Comparison of ENCODE assay signal across 14 cellular contexts in genomic region chr2:240259201-240259923, GRCh38.
DNase-seq lines count a peak whose midpoint lies in the region; ATAC-seq and TF ChIP-seq lines count a peak whose summit lies in the region.
"Had no signal": no experiment of that assay in that cellular context is flagged by ENCODE, and none has a peak within 500 bp of the region (broad histone marks: within the 10 kb centered on the region; RNA-seq: fewer than 3 reads in every experiment).

No MANE protein-coding gene starts in this region.

- ATAC-seq in Right ventricle myocardium superior (ENCODE audit: poor library complexity) (peak; percentile 93), GM19467 (IDR thresholded peaks at IDR 0.05; ENCODE audit: unreplicated experiment) (no peak), WTC11 (no peak), GM19351 (IDR thresholded peaks at IDR 0.05; ENCODE audit: unreplicated experiment) (no peak)
- ATAC-seq: activated naive CD8-positive, alpha-beta T cell treated with anti-CD3 and anti-CD28 coated beads, Interleukin-2, amount 50 U/mL, for 24 hours; PC-3; T-cell had no signal

- peaks cover 0 to 3% (median 0%) of the 10 kb centered on the region in 3 donors for H3K9me3 ChIP-seq in adrenal gland (replicated peaks in 1 of 3)
- peaks cover 9 to 16% (median 13%) of the 10 kb centered on the region in 4 donors for H3K9me3 ChIP-seq in stomach

- H3K4me1 ChIP-seq in adrenal gland (replicated peaks in 1 of 2) (peaks cover 21 to 32% of the 10 kb centered on the region in 2 donors), stomach (peaks cover 0 to 11% (median 2%) of the 10 kb centered on the region in 4 donors)

- H3K4me1 Mint-ChIP-seq in mesothelial cell of epicardium (peaks cover 44% of the 10 kb centered on the region), WTC11 (peaks cover 8% of the 10 kb centered on the region)
- H3K4me1 Mint-ChIP-seq: activated naive CD8-positive, alpha-beta T cell treated with anti-CD3 and anti-CD28 coated beads, Interleukin-2, amount 50 U/mL, for 24 hours; naive B cell; T-cell had no signal

- POLR2A ChIA-PET in WTC11 (lab: Charles Lee): interaction anchor here (0.6 kb wide), 1 partner anchor 47 kb away, joined by 3 read pairs; no protein-coding TSS in a partner anchor

- peak; percentile 75 for TF ChIP-seq EP300 in stomach (IDR thresholded peaks at IDR 0.05)

- H3K9me3 Mint-ChIP-seq in mesothelial cell of epicardium: peaks cover 28% of the 10 kb centered on the region
- peaks cover 46% of the 10 kb centered on the region for H3K9me3 Mint-ChIP-seq in WTC11

- no peak overlapping the region for H3K4me3 Mint-ChIP-seq in mesothelial cell of epicardium
- no peak overlapping the region for H3K4me3 Mint-ChIP-seq in WTC11
- H3K4me3 Mint-ChIP-seq: activated naive CD8-positive, alpha-beta T cell treated with anti-CD3 and anti-CD28 coated beads, Interleukin-2, amount 50 U/mL, for 24 hours; naive B cell; T-cell had no signal

- H3K36me3 Mint-ChIP-seq in mesothelial cell of epicardium (peaks cover 7% of the 10 kb centered on the region), WTC11 (peaks cover 32% of the 10 kb centered on the region)
- H3K36me3 Mint-ChIP-seq: T-cell had no signal

- 27 to 48% (median 31%) methylated on average over 11 to 17 of the region's 17 CpGs for WGBS in adrenal gland, 4 donors
- 50 to 63% (median 51%) methylated on average over 9 to 17 of the region's 17 CpGs for WGBS in stomach, 5 donors

- peak overlapping the region; percentile 92 for H3K27ac Mint-ChIP-seq in mesothelial cell of epicardium
- no peak overlapping the region for H3K27ac Mint-ChIP-seq in WTC11
- H3K27ac Mint-ChIP-seq: activated naive CD8-positive, alpha-beta T cell treated with anti-CD3 and anti-CD28 coated beads, Interleukin-2, amount 50 U/mL, for 24 hours; T-cell had no signal

- no peaks in the 10 kb centered on the region for H3K27me3 ChIP-seq in adrenal gland
- H3K27me3 ChIP-seq in stomach: no peaks in the 10 kb centered on the region

- peak; percentile 86 to 97 (median 96) for DNase-seq in adrenal gland
- DNase-seq in Right ventricle myocardium superior: peak; percentile 89
- no peak for DNase-seq in mesothelial cell of epicardium (ENCODE audit: low spot score in 2 of 2, unreplicated experiment in 2 of 2)
- no peak for DNase-seq in stomach
- no peak for DNase-seq in germinal center (ENCODE audit: low spot score)
- DNase-seq in WTC11 (ENCODE audit: low spot score): no peak
- DNase-seq: activated naive CD8-positive, alpha-beta T cell treated with anti-CD3 and anti-CD28 coated beads, Interleukin-2, amount 50 U/mL, for 24 hours; activated T-cell treated with anti-CD3 and anti-CD28 coated beads for 4 hours; naive B cell; NCI-H510A; PC-3; T-cell had no signal

- intact Hi-C loops in adrenal gland (cut with DNase I) (loop anchor here in 1 of 2 donors (10.0 kb wide), 1 partner anchor 115 kb away; no protein-coding TSS in a partner anchor), Right ventricle myocardium superior (cut with DNase I) (loop anchor here (2.0 kb wide), 1 partner anchor 23 kb away; no protein-coding TSS in a partner anchor), stomach (cut with DNase I; ENCODE audit: low total_unique reads) (no loop called here)

- H3K36me3 ChIP-seq in adrenal gland (replicated peaks in 1 of 2): no peaks in the 10 kb centered on the region
- no peaks in the 10 kb centered on the region for H3K36me3 ChIP-seq in stomach

- H3K27ac ChIP-seq in adrenal gland: peak overlapping the region; percentile 87 to 98 (median 94)
- peak overlapping the region in 4 of 5 donors; percentile 53 to 74 (median 66) for H3K27ac ChIP-seq in stomach

- TF ChIP-seq CTCF in adrenal gland (IDR thresholded peaks at IDR 0.05) (peak in 3 of 6 experiments; percentile 21 to 29 (median 22)), mesothelial cell of epicardium (IDR thresholded peaks at IDR 0.05; ENCODE audit: unreplicated experiment) (no peak), stomach (IDR thresholded peaks at IDR 0.05) (no peak), WTC11 (IDR thresholded peaks at IDR 0.05) (no peak)

- H3K27me3 Mint-ChIP-seq in mesothelial cell of epicardium (ENCODE audit: low read depth) (no peaks in the 10 kb centered on the region), WTC11 (ENCODE audit: low read depth) (peaks cover 18% of the 10 kb centered on the region)

- TF ChIP-seq POLR2A in adrenal gland (IDR thresholded peaks at IDR 0.05) (peak in 1 of 2 donors; percentile 69), stomach (IDR thresholded peaks at IDR 0.05) (no peak)

- CTCF ChIA-PET in WTC11 (lab: Charles Lee): interaction anchor here (1.9 kb wide), 1 partner anchor 26 kb away, joined by 5 read pairs; no protein-coding TSS in a partner anchor

- H3K4me3 ChIP-seq in adrenal gland: no peak overlapping the region
- no peak overlapping the region for H3K4me3 ChIP-seq in stomach

TF ChIP-seq in WTC11, 78 proteins besides CTCF, POLR2A, EP300 and RAD21:
- no peak for TF ChIP-seq SOX15 (CRISPR knock-in tag; IDR thresholded peaks at IDR 0.05)
- no peak for TF ChIP-seq CDX4 (CRISPR knock-in tag; IDR thresholded peaks at IDR 0.05; ENCODE audit: borderline replicate concordance)
- TF ChIP-seq NFATC4 (CRISPR knock-in tag; IDR thresholded peaks at IDR 0.05): no peak
- no peak for TF ChIP-seq ERG (CRISPR knock-in tag; IDR thresholded peaks at IDR 0.05)
- no peak for TF ChIP-seq ZNF317 (CRISPR knock-in tag; IDR thresholded peaks at IDR 0.05; ENCODE audit: borderline replicate concordance, low read depth)
- no peak for TF ChIP-seq ZNF219 (CRISPR knock-in tag; IDR thresholded peaks at IDR 0.05; ENCODE audit: borderline replicate concordance)
- no peak for TF ChIP-seq RELA (CRISPR knock-in tag; IDR thresholded peaks at IDR 0.05; ENCODE audit: borderline replicate concordance)
- no peak for TF ChIP-seq ATF3 (CRISPR knock-in tag; conservative IDR thresholded peaks at IDR 0.05)
- no peak for TF ChIP-seq FOXJ3 (CRISPR knock-in tag; IDR thresholded peaks at IDR 0.05; ENCODE audit: borderline replicate concordance)
- TF ChIP-seq GABPB1 (CRISPR knock-in tag; IDR thresholded peaks at IDR 0.05): no peak
- TF ChIP-seq TEAD1 (CRISPR knock-in tag; IDR thresholded peaks at IDR 0.05): no peak
- no peak for TF ChIP-seq ZNF121 (CRISPR knock-in tag; IDR thresholded peaks at IDR 0.05)
- TF ChIP-seq MXD4 (CRISPR knock-in tag; IDR thresholded peaks at IDR 0.05; ENCODE audit: borderline replicate concordance): no peak
- TF ChIP-seq, protein P1, sequence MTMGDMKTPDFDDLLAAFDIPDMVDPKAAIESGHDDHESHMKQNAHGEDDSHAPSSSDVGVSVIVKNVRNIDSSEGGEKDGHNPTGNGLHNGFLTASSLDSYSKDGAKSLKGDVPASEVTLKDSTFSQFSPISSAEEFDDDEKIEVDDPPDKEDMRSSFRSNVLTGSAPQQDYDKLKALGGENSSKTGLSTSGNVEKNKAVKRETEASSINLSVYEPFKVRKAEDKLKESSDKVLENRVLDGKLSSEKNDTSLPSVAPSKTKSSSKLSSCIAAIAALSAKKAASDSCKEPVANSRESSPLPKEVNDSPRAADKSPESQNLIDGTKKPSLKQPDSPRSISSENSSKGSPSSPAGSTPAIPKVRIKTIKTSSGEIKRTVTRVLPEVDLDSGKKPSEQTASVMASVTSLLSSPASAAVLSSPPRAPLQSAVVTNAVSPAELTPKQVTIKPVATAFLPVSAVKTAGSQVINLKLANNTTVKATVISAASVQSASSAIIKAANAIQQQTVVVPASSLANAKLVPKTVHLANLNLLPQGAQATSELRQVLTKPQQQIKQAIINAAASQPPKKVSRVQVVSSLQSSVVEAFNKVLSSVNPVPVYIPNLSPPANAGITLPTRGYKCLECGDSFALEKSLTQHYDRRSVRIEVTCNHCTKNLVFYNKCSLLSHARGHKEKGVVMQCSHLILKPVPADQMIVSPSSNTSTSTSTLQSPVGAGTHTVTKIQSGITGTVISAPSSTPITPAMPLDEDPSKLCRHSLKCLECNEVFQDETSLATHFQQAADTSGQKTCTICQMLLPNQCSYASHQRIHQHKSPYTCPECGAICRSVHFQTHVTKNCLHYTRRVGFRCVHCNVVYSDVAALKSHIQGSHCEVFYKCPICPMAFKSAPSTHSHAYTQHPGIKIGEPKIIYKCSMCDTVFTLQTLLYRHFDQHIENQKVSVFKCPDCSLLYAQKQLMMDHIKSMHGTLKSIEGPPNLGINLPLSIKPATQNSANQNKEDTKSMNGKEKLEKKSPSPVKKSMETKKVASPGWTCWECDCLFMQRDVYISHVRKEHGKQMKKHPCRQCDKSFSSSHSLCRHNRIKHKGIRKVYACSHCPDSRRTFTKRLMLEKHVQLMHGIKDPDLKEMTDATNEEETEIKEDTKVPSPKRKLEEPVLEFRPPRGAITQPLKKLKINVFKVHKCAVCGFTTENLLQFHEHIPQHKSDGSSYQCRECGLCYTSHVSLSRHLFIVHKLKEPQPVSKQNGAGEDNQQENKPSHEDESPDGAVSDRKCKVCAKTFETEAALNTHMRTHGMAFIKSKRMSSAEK (CRISPR knock-in tag; IDR thresholded peaks at IDR 0.05; ENCODE audit: borderline replicate concordance): no peak
- TF ChIP-seq NFE2L1 (CRISPR knock-in tag; IDR thresholded peaks at IDR 0.05): no peak
- no peak for TF ChIP-seq ETV6 (CRISPR knock-in tag; IDR thresholded peaks at IDR 0.05)

Comparison
In these comparisons a context has a peak if more than half of its experiments do, and no peak if none do; other contexts are left out.
1. DNase-seq: peak in adrenal gland (7 of 7) and Right ventricle myocardium superior (single experiment); none in mesothelial cell of epicardium (0 of 2), stomach (single experiment), germinal center (single experiment) and WTC11 (single experiment).